Comparison of ENCODE assay signal across 8 cellular contexts in the genomic region with DNA sequence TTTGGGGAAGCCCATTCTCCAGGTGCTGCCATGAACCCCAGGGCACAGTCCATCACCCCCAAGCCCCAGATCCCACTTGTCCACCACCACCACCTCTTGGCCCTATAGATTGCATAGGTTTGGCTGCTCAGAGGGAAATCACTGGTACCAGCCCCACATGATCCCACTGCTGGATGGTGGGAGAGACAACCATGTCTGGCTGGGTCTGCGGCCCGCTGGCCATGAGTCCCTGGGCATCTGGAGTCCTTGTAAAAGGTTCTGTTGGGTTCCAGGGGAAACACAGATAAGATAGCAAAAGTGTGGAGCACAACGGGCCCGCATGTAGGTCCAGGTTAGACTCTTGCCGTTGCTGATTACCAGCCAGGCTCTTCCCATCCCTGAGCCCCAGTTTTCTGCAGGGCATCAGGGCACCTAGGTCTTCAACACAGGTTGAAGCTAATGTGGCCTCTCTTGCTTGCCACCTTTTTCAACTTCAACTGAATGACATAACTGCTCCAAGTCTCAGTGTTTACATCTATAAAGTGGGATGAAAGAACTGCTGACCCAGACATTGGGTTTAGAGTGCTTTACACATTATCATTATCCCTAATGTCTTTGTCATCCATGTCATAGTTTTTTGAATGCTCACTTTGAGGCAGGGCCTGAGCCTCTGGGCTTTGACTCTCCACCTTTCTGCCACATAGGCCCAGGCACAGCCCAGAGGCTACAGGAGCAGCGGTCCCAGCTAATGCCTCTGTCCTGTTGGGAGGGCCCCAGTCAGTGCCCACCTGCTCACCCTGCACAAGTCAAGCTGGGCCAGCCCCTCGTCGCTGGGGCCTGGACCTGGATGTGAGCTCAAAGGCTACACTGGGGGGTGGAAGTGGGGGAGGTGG. TPM values are rescaled to one million over a fixed set of nuclear protein-coding genes. Genes with fewer than 3 reads are reported as not detected.
DNase-seq lines count a peak whose midpoint lies in the region; ATAC-seq and TF ChIP-seq lines count a peak whose summit lies in the region.

No MANE protein-coding gene starts in this region.

- peaks cover 19% of the 10 kb centered on the region for H3K4me1 ChIP-seq in rectal smooth muscle tissue (ENCODE audit: control insufficient read depth, insufficient read depth, low read length)

- peak overlapping the region; percentile 72 for H3K4me2 ChIP-seq in SU-DHL-6 (ENCODE audit: low read depth, low read length, poor library complexity, severe bottlenecking)

- BruUV-seq in Calu3 (replicated peaks; lab: Mats Ljungman, UMichigan) = no TSS peak

- H3K27ac Mint-ChIP-seq in Calu3 (ENCODE audit: unreplicated experiment) = peak overlapping the region; percentile 94

- H4K20me1 ChIP-seq in SU-DHL-6 (ENCODE audit: low read depth, low read length) = no peaks in the 10 kb centered on the region

- intact Hi-C loops in Calu3 (cut with micrococcal nuclease; ENCODE audit: unreplicated experiment) = no loop called here

- peak overlapping the region; percentile 85 for H3K9ac ChIP-seq in SU-DHL-6 (ENCODE audit: low read length)
- no peak overlapping the region for H3K9ac ChIP-seq in rectal smooth muscle tissue (ENCODE audit: low read length)

- no peak overlapping the region for H2AFZ ChIP-seq in SU-DHL-6 (ENCODE audit: low read depth, low read length, severe bottlenecking)

- H3K27me3 Mint-ChIP-seq in Calu3 (ENCODE audit: unreplicated experiment) = no peaks in the 10 kb centered on the region

- ATAC-seq in GM21367 (IDR thresholded peaks at IDR 0.05; ENCODE audit: unreplicated experiment) (no peak), GM18502 (IDR thresholded peaks at IDR 0.05; ENCODE audit: poor library complexity, unreplicated experiment) (no peak)

- no peaks in the 10 kb centered on the region for H3K27me3 ChIP-seq in SU-DHL-6 (ENCODE audit: low read length)
- no peaks in the 10 kb centered on the region for H3K27me3 ChIP-seq in rectal smooth muscle tissue (ENCODE audit: control insufficient read depth, insufficient read depth, low read length)

- H3K9me3 ChIP-seq in SU-DHL-6 (ENCODE audit: insufficient read depth, low read length) = no peaks in the 10 kb centered on the region

- no peaks in the 10 kb centered on the region for H3K9me3 Mint-ChIP-seq in Calu3 (ENCODE audit: low read depth, unreplicated experiment)

- no peaks in the 10 kb centered on the region for H3F3A ChIP-seq in SU-DHL-6 (ENCODE audit: insufficient read depth)

- H3K27ac ChIP-seq in SU-DHL-6 (ENCODE audit: low read depth, low read length) (no peak overlapping the region), rectal smooth muscle tissue (ENCODE audit: low read depth, low read length) (no peak overlapping the region)

- H3K4me3 ChIP-seq in SU-DHL-6 (ENCODE audit: insufficient read depth, low read length, poor library complexity, severe bottlenecking) (peak overlapping the region; percentile 55), fibroblast of villous mesenchyme (ENCODE audit: low read depth, low read length) (peak overlapping the region; percentile 55), rectal smooth muscle tissue (ENCODE audit: low read length) (peak overlapping the region; percentile 88)

- H3K79me2 ChIP-seq in SU-DHL-6 (ENCODE audit: insufficient read depth, low read length) = peaks cover 9% of the 10 kb centered on the region; the same call in 1 of the 2 replicates

- H3K4me3 Mint-ChIP-seq in Calu3 (ENCODE audit: low read depth, unreplicated experiment) = peak overlapping the region; percentile 94

- CTCF ChIA-PET in Calu3 (lab: Charles Lee) = interaction anchor here (0.6 kb wide), 1 partner anchor 49 kb away, joined by 3 read pairs; no protein-coding TSS in a partner anchor

- H3K4me1 Mint-ChIP-seq in Calu3 (ENCODE audit: low read depth, unreplicated experiment) = peaks cover 20% of the 10 kb centered on the region

- DNase-seq in Calu3 = no peak
- DNase-seq in fibroblast of villous mesenchyme (ENCODE audit: low read depth) = no peak
- DNase-seq in germinal center (ENCODE audit: low spot score) = no peak
- no peak for DNase-seq in effector CD4-positive, alpha-beta T cell

- H3K36me3 Mint-ChIP-seq in Calu3 (ENCODE audit: insufficient read depth, unreplicated experiment) = peaks cover 53% of the 10 kb centered on the region

- no peak for TF ChIP-seq CTCF in Calu3 (IDR thresholded peaks at IDR 0.05; ENCODE audit: unreplicated experiment)
- TF ChIP-seq CTCF in SU-DHL-6 (IDR thresholded peaks at IDR 0.05; ENCODE audit: insufficient read depth, low read length, poor library complexity, severe bottlenecking) = no peak
- no peak for TF ChIP-seq CTCF in fibroblast of villous mesenchyme (IDR thresholded peaks at IDR 0.05; ENCODE audit: insufficient read depth, low read depth, low read length)

- no peaks in the 10 kb centered on the region for H3K9me2 ChIP-seq in SU-DHL-6 (replicated peaks; ENCODE audit: insufficient read depth, low read length)

- H3K36me3 ChIP-seq in SU-DHL-6 (ENCODE audit: low read length) = no peaks in the 10 kb centered on the region
- H3K36me3 ChIP-seq in rectal smooth muscle tissue (ENCODE audit: control insufficient read depth, insufficient read depth, low read length) = no peaks in the 10 kb centered on the region

RNA-seq across cellular contexts. Expression of gene TANGO2, which starts 1.0 kb away (rescaled TPM):
- total RNA-seq in Calu3 (2022) (33.5 and 41.4 TPM in 2 replicates), fibroblast of villous mesenchyme (30.2 and 32.5 TPM in 2 replicates)

RNA-seq across cellular contexts. Expression of gene ARVCF, which starts 3.3 kb away (rescaled TPM):
- total RNA-seq in Calu3 (2022) (19.7 and 21.7 TPM in 2 replicates), fibroblast of villous mesenchyme (6.0 and 8.4 TPM in 2 replicates)
